Comparison of ENCODE assay signal across 8 cellular contexts in genomic region chr12:54418441-54419087, GRCh38. TPM values are rescaled to one million over a fixed set of nuclear protein-coding genes. Genes with fewer than 3 reads are reported as not detected.
DNase-seq lines count a peak whose midpoint lies in the region; ATAC-seq and TF ChIP-seq lines count a peak whose summit lies in the region.

No MANE protein-coding gene starts in this region.

- TF ChIP-seq CTCF in fibroblast of pulmonary artery (IDR thresholded peaks at IDR 0.05; ENCODE audit: low read length, missing control alignments) = no peak
- TF ChIP-seq CTCF in parathyroid adenoma (IDR thresholded peaks at IDR 0.05) = no peak

- no peaks in the 10 kb centered on the region for H3K9me3 ChIP-seq in CD8-positive, alpha-beta memory T cell (ENCODE audit: low read length)
- H3K9me3 ChIP-seq in SK-N-MC (ENCODE audit: low read depth, low read length) (no peaks in the 10 kb centered on the region), parathyroid adenoma (ENCODE audit: control insufficient read depth, low read length) (no peaks in the 10 kb centered on the region)

- H3K36me3 ChIP-seq in CD8-positive, alpha-beta memory T cell (ENCODE audit: insufficient read depth, low read length) = peaks cover 4% of the 10 kb centered on the region
- H3K36me3 ChIP-seq in SK-N-MC (ENCODE audit: insufficient read depth, low read length) = no peaks in the 10 kb centered on the region
- no peaks in the 10 kb centered on the region for H3K36me3 ChIP-seq in parathyroid adenoma (ENCODE audit: control insufficient read depth, insufficient read depth, low read length)

- H3K4me1 ChIP-seq in CD8-positive, alpha-beta memory T cell (ENCODE audit: insufficient read depth, low read length) = peaks cover 59% of the 10 kb centered on the region
- H3K4me1 ChIP-seq in parathyroid adenoma = peaks cover 6% of the 10 kb centered on the region

- ATAC-seq in GM21381 (IDR thresholded peaks at IDR 0.05; ENCODE audit: unreplicated experiment) = no peak

- H3K4me3 ChIP-seq in CD8-positive, alpha-beta memory T cell (ENCODE audit: low read length) = peak overlapping the region; percentile 89
- H3K4me3 ChIP-seq in SK-N-MC = peak overlapping the region; percentile 81
- H3K4me3 ChIP-seq in fibroblast of pulmonary artery (replicated peaks; ENCODE audit: low read depth, low read length) = peak overlapping the region; percentile 93
- H3K4me3 ChIP-seq in parathyroid adenoma (ENCODE audit: low read depth, low read length) = peak overlapping the region; percentile 83

- H3K9ac ChIP-seq in SK-N-MC (ENCODE audit: insufficient read length) (peak overlapping the region; percentile 78), parathyroid adenoma (peak overlapping the region; percentile 83)

- peaks cover 55 to 72% (median 64%) of the 10 kb centered on the region in 3 donors for H3K4me1 Mint-ChIP-seq in CD8-positive, alpha-beta memory T cell

- H3K27ac ChIP-seq in CD8-positive, alpha-beta memory T cell (ENCODE audit: low read depth, low read length) = peak overlapping the region; percentile 91
- H3K27ac ChIP-seq in SK-N-MC (peak overlapping the region; percentile 67), parathyroid adenoma (peak overlapping the region; percentile 64)

- H3K27me3 Mint-ChIP-seq in CD8-positive, alpha-beta memory T cell = peaks cover 0 to 11% of the 10 kb centered on the region in 2 donors

- DNase-seq in CD8-positive, alpha-beta memory T cell = peak in 1 of 5 donors; percentile 17
- DNase-seq in SK-N-MC (ENCODE audit: low read depth, low spot score) (no peak), fibroblast of pulmonary artery (ENCODE audit: low read depth) (no peak), NCI-H146 treated with DMSO at 0.1 percent for 48 hours (lab: John Stamatoyannopoulos, UW; ENCODE audit: unreplicated experiment) (no peak), SKM-1 (lab: John Stamatoyannopoulos, UW; ENCODE audit: unreplicated experiment) (no peak), SHP77 (lab: John Stamatoyannopoulos, UW) (no peak)

- no peaks in the 10 kb centered on the region for H3K9me3 Mint-ChIP-seq in CD8-positive, alpha-beta memory T cell

- H3K27ac Mint-ChIP-seq in CD8-positive, alpha-beta memory T cell = peak overlapping the region; percentile 93 to 100 (median 96)

- peak overlapping the region; percentile 71 to 99 (median 94) for H3K4me3 Mint-ChIP-seq in CD8-positive, alpha-beta memory T cell

- H3K79me2 ChIP-seq in parathyroid adenoma = no peaks in the 10 kb centered on the region

- H3K4me2 ChIP-seq in parathyroid adenoma (ENCODE audit: low read length) = peak overlapping the region; percentile 95

- CTCF ChIA-PET in CD8-positive, alpha-beta memory T cell (lab: Charles Lee) = interaction anchor here (0.9 to 14.5 kb wide), 7 partner anchors 10 to 161 kb away, joined by 3 to 279 read pairs (median 4); no protein-coding TSS in a partner anchor

- POLR2A ChIA-PET in CD8-positive, alpha-beta memory T cell (lab: Charles Lee) = interaction anchor here (0.6 to 1.4 kb wide), 3 partner anchors 13 to 139 kb away, joined by 3 to 4 read pairs (median 3); partner anchors contain the start of gene CBX5

- peak overlapping the region; percentile 97 for H2AFZ ChIP-seq in parathyroid adenoma

- peaks cover 0 to 13% (median 0%) of the 10 kb centered on the region in 3 donors for H3K36me3 Mint-ChIP-seq in CD8-positive, alpha-beta memory T cell

- no peaks in the 10 kb centered on the region for H3K27me3 ChIP-seq in CD8-positive, alpha-beta memory T cell (ENCODE audit: insufficient read depth, low read length, poor library complexity, severe bottlenecking)
- H3K27me3 ChIP-seq in parathyroid adenoma (ENCODE audit: control insufficient read depth, insufficient read depth, low read length) = no peaks in the 10 kb centered on the region

RNA-seq across cellular contexts. Expression of gene ITGA5, which starts 0.5 kb away (rescaled TPM):
- total RNA-seq in CD8-positive, alpha-beta memory T cell = 10 to 100 TPM; 23.2 to 25.7 TPM
- polyA plus RNA-seq in CD8-positive, alpha-beta memory T cell = 50.6 TPM

RNA-seq across cellular contexts. Expression of gene ZNF385A, which starts 34.0 kb away (rescaled TPM):
- under 1 TPM; 0.77 to 0.78 TPM for total RNA-seq in CD8-positive, alpha-beta memory T cell
- polyA plus RNA-seq in CD8-positive, alpha-beta memory T cell = not detected

RNA-seq across cellular contexts. Expression of gene GPR84, which starts 54.3 kb away (rescaled TPM):
- total RNA-seq in CD8-positive, alpha-beta memory T cell = under 1 TPM; 0.15 to 0.16 TPM
- not detected for polyA plus RNA-seq in CD8-positive, alpha-beta memory T cell

RNA-seq across cellular contexts. Expression of gene GTSF1, which starts 54.8 kb away (rescaled TPM):
- 10 to 100 TPM in 1 of 2 experiments, 1 to 10 TPM in 1; 8.8 to 10.4 TPM for total RNA-seq in CD8-positive, alpha-beta memory T cell
- 20.0 TPM for polyA plus RNA-seq in CD8-positive, alpha-beta memory T cell
